1 cellular context compared by ENCODE assay signal in the genomic region with DNA sequence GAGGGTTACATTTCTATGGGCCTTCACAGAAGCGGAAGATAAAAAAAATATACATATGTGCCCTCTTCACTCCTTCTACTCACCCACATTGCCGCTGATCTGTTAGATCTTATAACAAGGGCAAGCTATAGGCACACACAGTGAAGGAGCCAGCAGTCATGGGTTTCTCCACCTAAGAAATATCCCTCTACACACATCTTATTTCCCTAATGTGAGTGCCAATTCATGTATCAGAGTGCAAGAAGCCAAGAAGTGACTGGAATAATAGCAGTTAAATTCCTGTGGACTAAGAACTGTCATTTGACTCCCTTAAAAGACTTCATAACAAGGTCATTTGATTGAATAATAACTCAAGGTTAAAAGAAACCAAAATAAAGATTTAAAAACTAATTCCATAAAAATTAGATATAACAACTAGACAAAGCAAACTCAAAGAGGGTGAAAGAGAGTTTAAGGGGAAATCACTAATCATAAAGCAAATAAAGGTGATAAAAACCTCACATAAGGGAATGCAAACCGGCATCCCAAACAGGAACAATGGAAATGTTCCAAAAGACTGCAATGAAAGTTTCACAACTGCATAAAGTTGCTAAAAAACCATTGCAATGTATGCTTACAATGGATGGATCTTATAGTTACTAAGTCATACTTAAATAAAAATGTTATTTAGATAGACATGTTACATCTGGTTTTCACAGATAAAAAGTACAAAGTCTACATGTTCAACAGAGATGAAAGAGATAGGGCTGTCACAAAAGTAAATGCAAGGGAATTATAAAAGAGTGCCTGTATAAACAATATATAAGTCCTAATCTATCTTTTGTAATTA.
TF ChIP-seq lines count a peak whose summit lies in the region.

No MANE protein-coding gene starts in this region.

TF ChIP-seq in IMR-90, 13 proteins besides CTCF, POLR2A, EP300 and RAD21 (continued from another document):
- TF ChIP-seq, protein P1, sequence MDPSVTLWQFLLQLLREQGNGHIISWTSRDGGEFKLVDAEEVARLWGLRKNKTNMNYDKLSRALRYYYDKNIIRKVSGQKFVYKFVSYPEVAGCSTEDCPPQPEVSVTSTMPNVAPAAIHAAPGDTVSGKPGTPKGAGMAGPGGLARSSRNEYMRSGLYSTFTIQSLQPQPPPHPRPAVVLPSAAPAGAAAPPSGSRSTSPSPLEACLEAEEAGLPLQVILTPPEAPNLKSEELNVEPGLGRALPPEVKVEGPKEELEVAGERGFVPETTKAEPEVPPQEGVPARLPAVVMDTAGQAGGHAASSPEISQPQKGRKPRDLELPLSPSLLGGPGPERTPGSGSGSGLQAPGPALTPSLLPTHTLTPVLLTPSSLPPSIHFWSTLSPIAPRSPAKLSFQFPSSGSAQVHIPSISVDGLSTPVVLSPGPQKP (IDR thresholded peaks at IDR 0.05; ENCODE audit: borderline replicate concordance, low read depth, low read length), result no peak
- TF ChIP-seq CHD1 (IDR thresholded peaks at IDR 0.05; ENCODE audit: low read depth, low read length) (no peak), MAZ (IDR thresholded peaks at IDR 0.05; ENCODE audit: borderline replicate concordance, low read depth, low read length) (no peak)
